Comparison of ENCODE assay signal across 12 cellular contexts in genomic region chr19:8253678-8254077, GRCh38. TPM values are rescaled to one million over a fixed set of nuclear protein-coding genes. Genes with fewer than 3 reads are reported as not detected.
DNase-seq lines count a peak whose midpoint lies in the region; ATAC-seq, FAIRE-seq and TF ChIP-seq lines count a peak whose summit lies in the region.
"Had no signal": no experiment of that assay in that cellular context is flagged by ENCODE, and none has a peak within 500 bp of the region (broad histone marks: within the 10 kb centered on the region; RNA-seq: fewer than 3 reads in every experiment).

No MANE protein-coding gene starts in this region.

- H3K9me1 ChIP-seq in K562 (ENCODE audit: control insufficient read depth, insufficient read depth, low read length), result no peaks in the 10 kb centered on the region

- H2AFZ ChIP-seq in K562 (ENCODE audit: low read depth, low read length), result 0 out of 2 replicates have a peak overlapping the region, but pooled peaks have one; percentile 26

- intact Hi-C loops in K562 (cut with micrococcal nuclease), result loop anchor here (1.0 to 10.0 kb wide), 3 partner anchors 95 to 309 kb away; no protein-coding TSS in a partner anchor
- intact Hi-C loops in breast epithelium (cut with DNase I; ENCODE audit: low total_unique reads), result loop anchor here (10.0 kb wide), 1 partner anchor 89 kb away; no protein-coding TSS in a partner anchor

- H3K9ac ChIP-seq in K562 (ENCODE audit: insufficient read depth in 1 of 2, low read depth in 2 of 2, low read length in 2 of 2), result no peak overlapping the region

- 17% methylated on average over 8 of the region's 12 CpGs for WGBS in K562 (ENCODE audit: insufficient coverage, low coverage, missing lambda C conversion rate)

- H3K27me3 ChIP-seq in H7 (ENCODE audit: control insufficient read depth, insufficient read depth, low read length) (no peaks in the 10 kb centered on the region), K562 (ENCODE audit: control insufficient read depth in 2 of 2, insufficient read depth in 2 of 2, low read length in 2 of 2) (no peaks in the 10 kb centered on the region), breast epithelium (no peaks in the 10 kb centered on the region)
- H3K27me3 ChIP-seq: BE2C had no signal

- TF ChIP-seq EP300 in K562 (IDR thresholded peaks at IDR 0.05; ENCODE audit: low read length), result no peak

- TF ChIP-seq RAD21 in K562 (CRISPR knock-in tag; conservative IDR thresholded peaks at IDR 0.05 in 1 of 2, IDR thresholded peaks at IDR 0.05 in 1 of 2), result no peak

- no peaks in the 10 kb centered on the region; the same call in 1 of the 2 replicates for H4K20me1 ChIP-seq in K562 (replicated peaks; ENCODE audit: control insufficient read depth, insufficient read depth, low read length)

- DNase-seq in GM12891 (ENCODE audit: insufficient read length, low spot score) (no peak), H7 (peak; percentile 14), K562 (ENCODE audit: extremely low read depth in 1 of 4, low spot score in 3 of 4) (peak in 2 of 4 experiments; percentile 24 to 37), islet precursor cell (peak; percentile 71), breast epithelium (ENCODE audit: low spot score in 2 of 2) (no peak), C1 segment of cervical spinal cord (lab: John Stamatoyannopoulos, UW) (no peak), KG1 (lab: John Stamatoyannopoulos, UW) (no peak)

- H3K4me2 ChIP-seq in K562 (ENCODE audit: insufficient read depth, low read length), result no peak overlapping the region

- POLR2A ChIA-PET in K562 (lab: Yijun Ruan, JAX), result interaction anchor here (0.7 to 1.0 kb wide), 3 partner anchors 11 to 249 kb away, joined by 3 to 7 read pairs (median 4); partner anchors contain the start of gene ELAVL1

- ATAC-seq in K562 (no peak), GM21737 (IDR thresholded peaks at IDR 0.05; ENCODE audit: unreplicated experiment) (no peak)

- FAIRE-seq in GM12891 (lab: Jason Lieb, UNC), result peak; percentile 28
- no peak for FAIRE-seq in K562 (lab: Jason Lieb, UNC)

- H3K36me3 ChIP-seq in H7 (replicated peaks; ENCODE audit: control insufficient read depth, insufficient read depth, low read length) (peaks cover 28% of the 10 kb centered on the region), K562 (ENCODE audit: control insufficient read depth, insufficient read depth, low read length) (no peaks in the 10 kb centered on the region), breast epithelium (no peaks in the 10 kb centered on the region)
- H3K36me3 ChIP-seq: BE2C had no signal

- H3K27ac ChIP-seq in K562 (ENCODE audit: extremely low read depth, low read depth, low read length), result no peak overlapping the region; the same call in 2 of the 3 replicates
- no peak overlapping the region for H3K27ac ChIP-seq in breast epithelium
- H3K27ac ChIP-seq: C4-2B, HL-60 had no signal

- H3K79me2 ChIP-seq in K562 (ENCODE audit: control insufficient read depth, insufficient read depth, low read length), result no peaks in the 10 kb centered on the region

- H3K4me1 ChIP-seq in K562 (replicated peaks in 1 of 2; ENCODE audit: control insufficient read depth in 2 of 2, insufficient read depth in 2 of 2, low read length in 2 of 2), result peaks cover 13 to 44% of the 10 kb centered on the region in 2 experiments; a peak in 4 of 5 replicates
- no peaks in the 10 kb centered on the region for H3K4me1 ChIP-seq in breast epithelium
- H3K4me1 ChIP-seq: BE2C, Caco-2 had no signal

- CTCF ChIA-PET in K562 (lab: Yijun Ruan, JAX; ENCODE audit: low intra/inter-chr PET ratio), result interaction anchor here (0.8 to 3.8 kb wide), 4 partner anchors 91 to 310 kb away, joined by 5 to 63 read pairs (median 14); partner anchors contain the start of gene TIMM44

- no peak for TF ChIP-seq CTCF in K562 (IDR thresholded peaks at IDR 0.05 in 2 of 3, conservative IDR thresholded peaks at IDR 0.05 in 1 of 3; ENCODE audit: insufficient read depth in 2 of 3, low read depth in 1 of 3, low read length in 3 of 3)
- TF ChIP-seq CTCF in breast epithelium (IDR thresholded peaks at IDR 0.05), result no peak

- no TSS peak for BruUV-seq in K562 (replicated peaks; lab: Mats Ljungman, UMichigan)

- no peak for TF ChIP-seq POLR2A in GM12891 (IDR thresholded peaks at IDR 0.05; ENCODE audit: low read depth, low read length)
- no peak for TF ChIP-seq POLR2A in K562 (conservative IDR thresholded peaks at IDR 0.05)
- TF ChIP-seq POLR2A in breast epithelium (IDR thresholded peaks at IDR 0.05), result no peak

- in situ Hi-C loops in K562 (cut with MboI), result loop anchor here (5.0 kb wide), 3 partner anchors 96 to 306 kb away; no protein-coding TSS in a partner anchor

- H3K4me3 ChIP-seq in H7 (ENCODE audit: insufficient read depth, low read depth, low read length) (no peak overlapping the region), K562 (no peak overlapping the region), breast epithelium (no peak overlapping the region)

- H3K9me3 ChIP-seq in K562 (replicated peaks; ENCODE audit: control insufficient read depth, insufficient read depth, low read depth, low read length) (no peaks in the 10 kb centered on the region), breast epithelium (no peaks in the 10 kb centered on the region)
- H3K9me3 ChIP-seq: BE2C, Caco-2 had no signal

TF ChIP-seq in GM12891, 5 proteins besides CTCF, POLR2A, EP300 and RAD21:
- TF ChIP-seq POU2F2 (IDR thresholded peaks at IDR 0.05; ENCODE audit: low read depth, low read length) (no peak), SPI1 (IDR thresholded peaks at IDR 0.05; ENCODE audit: low read depth, low read length) (no peak), PAX5 (IDR thresholded peaks at IDR 0.05; ENCODE audit: insufficient read depth, low read length, severe bottlenecking) (no peak), POLR2AphosphoS5 (IDR thresholded peaks at IDR 0.05; ENCODE audit: low read depth, low read length) (no peak)

TF ChIP-seq in K562, 482 proteins besides CTCF, POLR2A, EP300 and RAD21 (continues in another document):
- TF ChIP-seq CBFA2T3 (IDR thresholded peaks at IDR 0.05), result peak; percentile 27; the same call in 1 of the 2 replicates
- TF ChIP-seq KDM1A (IDR thresholded peaks at IDR 0.05), result 0 out of 4 replicates have a peak, but pooled peaks of 1 of the 2 experiments have one; percentile 17
- peak; percentile 89 for TF ChIP-seq EGR1 (conservative IDR thresholded peaks at IDR 0.05)
- 0 out of 2 replicates have a peak, but pooled peaks have one; percentile 3 for TF ChIP-seq ZNF316 (IDR thresholded peaks at IDR 0.05)

RNA-seq across cellular contexts. Expression of gene CERS4, which starts 44.5 kb away (rescaled TPM):
- polyA plus RNA-seq in GM12891 (2012; ENCODE audit: low read depth, missing spikeins), result 33.2 TPM
- 116 and 117 TPM in 2 replicates for total RNA-seq in H7 (2014; rRNA removed; shearing (Covaris generic))
- 5.9 and 13.8 TPM in 2 replicates for total RNA-seq in K562 (2011; cell fraction: chromatin; rRNA removed; ENCODE audit: low replicate concordance)
- 7.5 and 9.3 TPM in 2 replicates for total RNA-seq in K562 (2011; cell fraction: nucleolus; rRNA removed)
- total RNA-seq in K562 (2011; cell fraction: nucleoplasm; rRNA removed), result 6.3 and 10.6 TPM in 2 replicates
- 3.8 and 5.2 TPM in 2 replicates for total RNA-seq in K562 (2014; rRNA removed)
- total RNA-seq in K562 (2014; rRNA removed; fragmentation: Illumina TruSeq; extraction: Trizol), result 1.1 and 1.4 TPM in 2 replicates
- total RNA-seq in K562 (2015; rRNA removed; fragmentation: Illumina TruSeq; extraction: Trizol), result 2.0 and 2.8 TPM in 2 replicates
- 3.7 and 3.8 TPM in 2 replicates for total RNA-seq in K562 (2021)
- 4.4 and 7.4 TPM in 2 replicates for polyA plus RNA-seq in K562 (2011; rRNA removed)
- polyA plus RNA-seq in K562 (2011; cell fraction: cytosol; rRNA removed), result 9.3 and 12.9 TPM in 2 replicates
- 9.5 and 10.7 TPM in 2 replicates for polyA plus RNA-seq in K562 (2011; cell fraction: nucleus; rRNA removed)
- 1.4 and 6.1 TPM in 2 replicates for polyA plus RNA-seq in K562 (2012)
- polyA plus RNA-seq in K562 (2014; fragmentation: Illumina TruSeq; extraction: Trizol), result 1.3 and 3.1 TPM in 2 replicates
- under 1 TPM in 1 of 2 experiments, not detected in 1; 0.14 TPM for polyA plus RNA-seq in K562 (2014; fragmentation: Nextera tagmentation; extraction: Ambion mirVana)
- polyA plus RNA-seq in K562 (2014; rRNA removed), result 4.3 and 5.6 TPM in 2 replicates
- polyA minus RNA-seq in K562 (2011; rRNA and poly(A)+ RNA removed), result 3.0 and 5.3 TPM in 2 replicates
- polyA minus RNA-seq in K562 (2011; cell fraction: cytosol; rRNA and poly(A)+ RNA removed), result 3.1 and 5.9 TPM in 2 replicates
- polyA minus RNA-seq in K562 (2011; cell fraction: nucleus; rRNA and poly(A)+ RNA removed), result 2.7 and 4.4 TPM in 2 replicates
- total RNA-seq in breast epithelium, result 100 to 1,000 TPM in 1 of 3 donors, 10 to 100 TPM in 2; 26.4 to 141 (median 64.1) TPM

RNA-seq across cellular contexts. Expression of gene CD320, which starts 54.5 kb away (rescaled TPM):
- polyA plus RNA-seq in GM12891 (2012; ENCODE audit: low read depth, missing spikeins), result 25.6 TPM
- 127 and 159 TPM in 2 replicates for total RNA-seq in H7 (2014; rRNA removed; shearing (Covaris generic))
- 13.8 and 50.6 TPM in 2 replicates for total RNA-seq in K562 (2011; cell fraction: chromatin; rRNA removed; ENCODE audit: low replicate concordance)
- 113 and 115 TPM in 2 replicates for total RNA-seq in K562 (2011; cell fraction: nucleolus; rRNA removed)
- 51.0 and 58.3 TPM in 2 replicates for total RNA-seq in K562 (2011; cell fraction: nucleoplasm; rRNA removed)
- total RNA-seq in K562 (2014; rRNA removed) (71.4 and 100 TPM in 2 replicates), K562 (2014; rRNA removed; fragmentation: Illumina TruSeq; extraction: Trizol) (7.9 and 13.3 TPM in 2 replicates), K562 (2015; rRNA removed; fragmentation: Illumina TruSeq; extraction: Trizol) (42.3 and 45.6 TPM in 2 replicates), K562 (2021) (94.5 and 97.0 TPM in 2 replicates), breast epithelium (10 to 100 TPM; 26.9 to 98.6 (median 30.9) TPM)
- polyA plus RNA-seq in K562 (2011; rRNA removed) (34.4 and 42.4 TPM in 2 replicates), K562 (2014; fragmentation: Illumina TruSeq; extraction: Trizol) (29.4 and 47.0 TPM in 2 replicates), K562 (2014; fragmentation: Nextera tagmentation; extraction: Ambion mirVana) (1 to 10 TPM in 1 of 2 experiments, under 1 TPM in 1; 0.45 to 2.5 TPM), K562 (2014; rRNA removed) (75.0 and 81.0 TPM in 2 replicates)
- 79.7 and 224 TPM in 2 replicates for polyA plus RNA-seq in K562 (2011; cell fraction: cytosol; rRNA removed)
- 32.2 and 55.2 TPM in 2 replicates for polyA plus RNA-seq in K562 (2011; cell fraction: nucleus; rRNA removed)
- polyA plus RNA-seq in K562 (2012), result 63.8 and 67.0 TPM in 2 replicates
- polyA minus RNA-seq in K562 (2011; rRNA and poly(A)+ RNA removed), result 4.9 and 8.8 TPM in 2 replicates
- polyA minus RNA-seq in K562 (2011; cell fraction: cytosol; rRNA and poly(A)+ RNA removed), result 23.0 and 32.5 TPM in 2 replicates
- polyA minus RNA-seq in K562 (2011; cell fraction: nucleus; rRNA and poly(A)+ RNA removed), result 8.1 and 8.7 TPM in 2 replicates

Comparison
In these comparisons a context has a peak if more than half of its experiments do, and no peak if none do; other contexts are left out.
1. DNase-seq: peak in H7 (single experiment) and islet precursor cell (single experiment); none in GM12891 (single experiment), breast epithelium (0 of 2), C1 segment of cervical spinal cord (0 of 14) and KG1 (single experiment).